ENCODE assay signal across 8 cellular contexts in the genomic region with DNA sequence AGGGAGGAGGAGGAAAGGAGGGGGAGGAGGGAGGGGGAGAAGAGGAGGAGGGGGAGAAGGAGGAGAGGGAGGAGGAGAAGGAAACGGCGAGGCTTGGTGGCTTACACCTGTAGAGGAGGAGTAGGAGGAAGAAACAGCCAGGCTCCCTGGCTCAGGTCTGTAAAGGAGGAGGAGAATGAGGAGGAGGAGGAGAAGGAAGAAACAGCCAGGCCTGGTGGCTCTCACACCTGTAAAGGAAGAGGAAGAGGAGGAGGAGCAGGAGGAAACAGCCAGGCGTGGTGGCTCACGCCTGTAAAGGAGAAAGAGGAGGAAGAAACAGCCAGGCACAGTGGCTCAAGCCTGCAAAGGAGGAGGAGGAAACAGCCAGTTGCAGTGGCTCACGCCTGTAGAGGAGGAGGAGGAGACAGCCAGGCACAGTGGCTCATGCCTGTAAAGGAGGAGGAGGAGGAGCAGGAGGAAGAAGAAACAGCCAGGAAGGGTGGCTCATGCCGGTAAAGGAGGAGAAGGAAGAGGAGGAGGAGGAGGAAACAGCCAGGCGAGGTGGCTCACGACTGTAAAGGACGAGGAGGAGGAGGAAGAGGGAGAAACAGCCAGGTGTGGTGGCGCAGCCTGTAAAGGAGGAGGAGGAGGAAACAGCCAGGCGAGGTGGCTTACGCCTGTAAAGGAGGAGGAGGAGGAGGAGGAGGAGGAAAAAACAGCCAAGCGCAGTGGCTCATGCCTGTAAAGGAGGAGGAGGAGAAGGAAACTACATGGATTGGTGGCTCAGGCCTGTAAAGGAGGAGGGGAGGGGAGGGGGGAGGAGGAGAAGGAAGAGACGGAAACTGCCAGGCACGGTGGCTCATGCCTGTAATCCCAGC. TPM values are rescaled to one million over a fixed set of nuclear protein-coding genes. Genes with fewer than 3 reads are reported as not detected.
DNase-seq lines count a peak whose midpoint lies in the region; ATAC-seq and TF ChIP-seq lines count a peak whose summit lies in the region.

No MANE protein-coding gene starts in this region.

- no peaks in the 10 kb centered on the region for H3K9me3 Mint-ChIP-seq in naive thymus-derived CD4-positive, alpha-beta T cell

- H3K27me3 ChIP-seq in BLaER1 treated with 17β-estradiol and CSF1 and Interleukin-3, amounts not matched to agents 10 nM and 100 nM, result no peaks in the 10 kb centered on the region
- no peaks in the 10 kb centered on the region for H3K27me3 ChIP-seq in esophagus squamous epithelium
- H3K27me3 ChIP-seq in naive thymus-derived CD4-positive, alpha-beta T cell (ENCODE audit: control insufficient read depth in 2 of 2, insufficient read depth in 2 of 2, low read length in 2 of 2), result no peaks in the 10 kb centered on the region

- TF ChIP-seq CTCF in esophagus squamous epithelium (IDR thresholded peaks at IDR 0.05), result no peak

- peaks cover 7 to 18% (median 14%) of the 10 kb centered on the region in 10 experiments; a peak in 18 of 20 replicates for H3K4me1 ChIP-seq in BLaER1 treated with 17β-estradiol and CSF1 and Interleukin-3, amounts not matched to agents 10 nM and 100 nM
- H3K4me1 ChIP-seq in esophagus squamous epithelium, result peaks cover 0 to 17% (median 5%) of the 10 kb centered on the region in 3 donors
- H3K4me1 ChIP-seq in naive thymus-derived CD4-positive, alpha-beta T cell (ENCODE audit: control insufficient read depth in 2 of 2, insufficient read depth in 2 of 2, low read length in 2 of 2), result no peaks in the 10 kb centered on the region

- ATAC-seq in GM19328 (IDR thresholded peaks at IDR 0.05; ENCODE audit: unreplicated experiment) (peak; percentile 64), HG03460 (IDR thresholded peaks at IDR 0.05; ENCODE audit: unreplicated experiment) (peak; percentile 73)
- peak; percentile 81 for ATAC-seq in naive thymus-derived CD4-positive, alpha-beta T cell

- peak overlapping the region; percentile 66 to 90 (median 83) for H3K4me2 ChIP-seq in BLaER1 treated with 17β-estradiol and CSF1 and Interleukin-3, amounts not matched to agents 10 nM and 100 nM

- no peaks in the 10 kb centered on the region for H3K9me3 ChIP-seq in BLaER1 treated with 17β-estradiol and CSF1 and Interleukin-3, amounts not matched to agents 10 nM and 100 nM (replicated peaks in 1 of 11)
- no peaks in the 10 kb centered on the region for H3K9me3 ChIP-seq in esophagus squamous epithelium
- H3K9me3 ChIP-seq in naive thymus-derived CD4-positive, alpha-beta T cell (ENCODE audit: control insufficient read depth in 2 of 3, low read length in 3 of 3), result no peaks in the 10 kb centered on the region

- peak overlapping the region; percentile 47 to 70 (median 60) for H3K4me3 ChIP-seq in BLaER1 treated with 17β-estradiol and CSF1 and Interleukin-3, amounts not matched to agents 10 nM and 100 nM
- H3K4me3 ChIP-seq in esophagus squamous epithelium, result peak overlapping the region; percentile 24 to 57 (median 46)
- peak overlapping the region; percentile 65 for H3K4me3 ChIP-seq in naive thymus-derived CD4-positive, alpha-beta T cell (ENCODE audit: low read length)

- H3K27ac ChIP-seq in BLaER1 treated with 17β-estradiol and CSF1 and Interleukin-3, amounts not matched to agents 10 nM and 100 nM, result peak overlapping the region in 10 of 11 experiments; percentile 31 to 78 (median 72); a peak in 19 of 22 replicates
- H3K27ac ChIP-seq in esophagus squamous epithelium, result peak overlapping the region; percentile 84 to 92 (median 88)
- peak overlapping the region; percentile 61 for H3K27ac ChIP-seq in naive thymus-derived CD4-positive, alpha-beta T cell (ENCODE audit: low read depth, low read length)

- peak overlapping the region; percentile 81 to 99 (median 94) for H3K27ac Mint-ChIP-seq in naive thymus-derived CD4-positive, alpha-beta T cell

- H3K4me1 Mint-ChIP-seq in naive thymus-derived CD4-positive, alpha-beta T cell, result peaks cover 10 to 15% (median 11%) of the 10 kb centered on the region in 7 donors

- WGBS in esophagus squamous epithelium, 2 donors, result 0 to 2% methylated on average over 15 of the region's 15 CpGs

- peak overlapping the region; percentile 83 to 100 (median 92) for H3K4me3 Mint-ChIP-seq in naive thymus-derived CD4-positive, alpha-beta T cell

- no peaks in the 10 kb centered on the region for H3K27me3 Mint-ChIP-seq in naive thymus-derived CD4-positive, alpha-beta T cell

- H3K9ac ChIP-seq in BLaER1 treated with 17β-estradiol and CSF1 and Interleukin-3, amounts not matched to agents 10 nM and 100 nM, result peak overlapping the region; percentile 60 to 75 (median 69); a peak in 21 of 22 replicates

- no peaks in the 10 kb centered on the region; a peak in 1 of 22 replicates for H3K36me3 ChIP-seq in BLaER1 treated with 17β-estradiol and CSF1 and Interleukin-3, amounts not matched to agents 10 nM and 100 nM
- no peaks in the 10 kb centered on the region for H3K36me3 ChIP-seq in esophagus squamous epithelium
- H3K36me3 ChIP-seq in naive thymus-derived CD4-positive, alpha-beta T cell (ENCODE audit: control insufficient read depth in 2 of 3, insufficient read depth in 3 of 3, low read length in 3 of 3), result no peaks in the 10 kb centered on the region

- POLR2A ChIA-PET in naive thymus-derived CD4-positive, alpha-beta T cell (lab: Charles Lee), result interaction anchor here (0.9 kb wide), 1 partner anchor 15 kb away, joined by 6 read pairs; the partner anchor contains the start of gene CRCP

- peak in 2 of 4 donors; percentile 18 to 56 for TF ChIP-seq POLR2A in esophagus squamous epithelium (IDR thresholded peaks at IDR 0.05)

- intact Hi-C loops in esophagus squamous epithelium (cut with DNase I), result no loop called here
- intact Hi-C loops in naive thymus-derived CD4-positive, alpha-beta T cell (cut with micrococcal nuclease), result loop anchor here (1.0 kb wide), 2 partner anchors 15 to 24 kb away; partner anchors contain the start of genes CRCP (in 2 of the 2) and ASL (in 1 of the 2)

- H4K20me1 ChIP-seq in BLaER1 treated with 17β-estradiol and CSF1 and Interleukin-3, amounts not matched to agents 10 nM and 100 nM, result no peaks in the 10 kb centered on the region

- DNase-seq in NOMO-1 treated with dmso at 0.1 percent for 144 hours (lab: John Stamatoyannopoulos, UW; ENCODE audit: unreplicated experiment) (peak; percentile 41), esophagus squamous epithelium (lab: John Stamatoyannopoulos, UW) (peak; percentile 1), ureter (ENCODE audit: low spot score) (peak; percentile 88)
- peak; percentile 55 to 62 for DNase-seq in activated T-cell treated with anti-CD3 and anti-CD28 coated beads, Interleukin-2, amount 50 U/mL, for 48 hours
- peak in 7 of 9 donors; percentile 13 to 33 (median 26) for DNase-seq in naive thymus-derived CD4-positive, alpha-beta T cell

- CTCF ChIA-PET in naive thymus-derived CD4-positive, alpha-beta T cell (lab: Charles Lee), result no interaction called here

- peaks cover 0 to 2% (median 0%) of the 10 kb centered on the region in 5 donors for H3K36me3 Mint-ChIP-seq in naive thymus-derived CD4-positive, alpha-beta T cell

RNA-seq across cellular contexts. Expression of gene CRCP, which starts 14.9 kb away (rescaled TPM):
- 10 to 100 TPM; 18.7 to 50.4 (median 45.7) TPM for total RNA-seq in esophagus squamous epithelium
- 10 to 100 TPM; 29.8 to 37.9 (median 34.0) TPM for total RNA-seq in naive thymus-derived CD4-positive, alpha-beta T cell
- polyA plus RNA-seq in naive thymus-derived CD4-positive, alpha-beta T cell, result 10 to 100 TPM; 27.3 to 32.1 TPM
- total RNA-seq in ureter, result 43.6 TPM

RNA-seq across cellular contexts. Expression of gene ASL, which starts 24.2 kb away (rescaled TPM):
- 10 to 100 TPM; 32.3 to 40.7 (median 37.7) TPM for total RNA-seq in esophagus squamous epithelium
- total RNA-seq in naive thymus-derived CD4-positive, alpha-beta T cell, result 10 to 100 TPM; 11.3 to 29.7 (median 12.8) TPM
- 1 to 10 TPM; 4.9 to 6.7 TPM for polyA plus RNA-seq in naive thymus-derived CD4-positive, alpha-beta T cell
- total RNA-seq in ureter, result 50.4 TPM

Comparison
In these comparisons a context has a peak if more than half of its experiments do, and no peak if none do; other contexts are left out.
1. Peak in every context shown above with its lines: DNase-seq, ATAC-seq, H3K4me3 ChIP-seq and H3K27ac ChIP-seq.
2. DNase-seq: peak in every context shown above with its lines; median percentile 88 in ureter; 58 in activated T-cell treated with anti-CD3 and anti-CD28 coated beads, Interleukin-2, amount 50 U/mL, for 48 hours; 41 in NOMO-1 treated with dmso at 0.1 percent for 144 hours; 26 in naive thymus-derived CD4-positive, alpha-beta T cell; 1 in esophagus squamous epithelium.